In the genomic region with DNA sequence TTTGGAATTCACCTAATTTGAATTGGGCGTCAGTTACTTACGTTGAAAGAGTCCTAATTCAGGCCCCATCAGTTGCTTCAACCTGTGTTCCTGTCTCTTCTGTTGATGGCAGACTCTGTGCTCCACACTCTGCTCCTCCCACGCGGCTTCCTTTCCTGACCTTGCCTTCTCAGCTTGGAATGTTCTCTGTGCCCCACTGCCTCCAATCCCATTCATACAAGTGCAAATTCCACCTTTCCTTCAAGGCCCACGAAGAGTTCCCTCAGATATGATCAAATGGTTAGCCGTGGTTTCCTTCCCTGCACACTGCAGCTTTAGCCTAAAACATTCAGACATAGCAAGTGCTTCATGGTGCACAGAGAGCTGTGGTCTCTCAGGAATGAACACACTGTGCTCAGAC, we compare ENCODE assay signal across 1 cellular context.
TF ChIP-seq lines count a peak whose summit lies in the region.

No MANE protein-coding gene starts in this region.

TF ChIP-seq in K562, 482 proteins besides CTCF, POLR2A, EP300 and RAD21 (continued from another document):
- TF ChIP-seq, protein P1, sequence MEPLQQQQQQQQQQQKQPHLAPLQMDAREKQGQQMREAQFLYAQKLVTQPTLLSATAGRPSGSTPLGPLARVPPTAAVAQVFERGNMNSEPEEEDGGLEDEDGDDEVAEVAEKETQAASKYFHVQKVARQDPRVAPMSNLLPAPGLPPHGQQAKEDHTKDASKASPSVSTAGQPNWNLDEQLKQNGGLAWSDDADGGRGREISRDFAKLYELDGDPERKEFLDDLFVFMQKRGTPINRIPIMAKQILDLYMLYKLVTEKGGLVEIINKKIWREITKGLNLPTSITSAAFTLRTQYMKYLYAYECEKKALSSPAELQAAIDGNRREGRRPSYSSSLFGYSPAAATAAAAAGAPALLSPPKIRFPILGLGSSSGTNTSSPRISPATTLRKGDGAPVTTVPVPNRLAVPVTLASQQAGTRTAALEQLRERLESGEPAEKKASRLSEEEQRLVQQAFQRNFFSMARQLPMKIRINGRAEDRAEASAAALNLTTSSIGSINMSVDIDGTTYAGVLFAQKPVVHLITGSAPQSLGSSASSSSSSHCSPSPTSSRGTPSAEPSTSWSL (CRISPR knock-in tag; IDR thresholded peaks at IDR 0.05; ENCODE audit: borderline replicate concordance) = no peak
